In genomic region chrX:115894087-115894486, GRCh38 we compare ENCODE assay signal across 8 cellular contexts.
DNase-seq lines count a peak whose midpoint lies in the region; ATAC-seq and TF ChIP-seq lines count a peak whose summit lies in the region.

No MANE protein-coding gene starts in this region.

- H3K27ac ChIP-seq in breast epithelium (no peak overlapping the region), substantia nigra (ENCODE audit: low read depth, low read length, poor library complexity, severe bottlenecking) (no peak overlapping the region)

- H3K36me3 ChIP-seq in breast epithelium = no peaks in the 10 kb centered on the region

- no peak for TF ChIP-seq POLR2A in breast epithelium (IDR thresholded peaks at IDR 0.05)

- BruUV-seq in MCF 10A (replicated peaks; lab: Mats Ljungman, UMichigan) = no TSS peak

- POLR2A ChIA-PET in MCF 10A (lab: Yijun Ruan, JAX) = no interaction called here

- no peak overlapping the region for H3K27ac Mint-ChIP-seq in MCF 10A (ENCODE audit: low read depth, unreplicated experiment)
- no peak overlapping the region for H3K27ac Mint-ChIP-seq in effector memory CD8-positive, alpha-beta T cell

- H3K36me3 Mint-ChIP-seq in MCF 10A (ENCODE audit: insufficient read depth, unreplicated experiment) = peaks cover 19% of the 10 kb centered on the region
- H3K36me3 Mint-ChIP-seq in effector memory CD8-positive, alpha-beta T cell (ENCODE audit: insufficient read depth) = no peaks in the 10 kb centered on the region

- peaks cover 19% of the 10 kb centered on the region for H3K4me1 Mint-ChIP-seq in MCF 10A (ENCODE audit: insufficient read depth, unreplicated experiment)
- H3K4me1 Mint-ChIP-seq in effector memory CD8-positive, alpha-beta T cell (ENCODE audit: low read depth in 2 of 2) = no peaks in the 10 kb centered on the region

- no peaks in the 10 kb centered on the region for H3K4me1 ChIP-seq in breast epithelium

- ATAC-seq in effector memory CD8-positive, alpha-beta T cell (replicated peaks) = no peak
- no peak for ATAC-seq in HG03108 (IDR thresholded peaks at IDR 0.05; ENCODE audit: unreplicated experiment)

- peaks cover 28% of the 10 kb centered on the region for H3K27me3 Mint-ChIP-seq in MCF 10A (ENCODE audit: insufficient read depth, unreplicated experiment)
- H3K27me3 Mint-ChIP-seq in effector memory CD8-positive, alpha-beta T cell = no peaks in the 10 kb centered on the region

- peaks cover 3 to 48% of the 10 kb centered on the region in 2 donors for H3K9me3 ChIP-seq in breast epithelium

- TF ChIP-seq CTCF in MCF 10A (IDR thresholded peaks at IDR 0.05; ENCODE audit: unreplicated experiment) = peak; percentile 36
- TF ChIP-seq CTCF in breast epithelium (IDR thresholded peaks at IDR 0.05) = peak in 1 of 3 donors; percentile 23
- no peak for TF ChIP-seq CTCF in choroid plexus epithelial cell (conservative IDR thresholded peaks at IDR 0.05; ENCODE audit: low read depth, low read length)

- H3K4me3 Mint-ChIP-seq in MCF 10A (ENCODE audit: unreplicated experiment) = peak overlapping the region; percentile 46
- H3K4me3 Mint-ChIP-seq in effector memory CD8-positive, alpha-beta T cell = no peak overlapping the region

- no peaks in the 10 kb centered on the region for H3K27me3 ChIP-seq in breast epithelium

- DNase-seq in MCF 10A (ENCODE audit: unreplicated experiment) (peak; percentile 43), breast epithelium (ENCODE audit: low spot score in 2 of 2) (no peak), NCI-H187 (lab: John Stamatoyannopoulos, UW) (peak; percentile 35 to 79), choroid plexus epithelial cell (ENCODE audit: low read depth) (peak; percentile 4), substantia nigra (lab: John Stamatoyannopoulos, UW) (peak in 35 of 49 donors; percentile 1 to 63 (median 23))
- DNase-seq in activated CD4-positive, CD25-positive, alpha-beta regulatory T cell treated with anti-CD3 and anti-CD28 coated beads, Interleukin-2, amount 50 U/mL, for 72 hours = no peak
- DNase-seq in effector memory CD8-positive, alpha-beta T cell = no peak

- peaks cover 8% of the 10 kb centered on the region for H3K9me3 Mint-ChIP-seq in MCF 10A (ENCODE audit: unreplicated experiment)
- H3K9me3 Mint-ChIP-seq in effector memory CD8-positive, alpha-beta T cell = peaks cover 6 to 9% of the 10 kb centered on the region in 2 donors

- intact Hi-C loops in MCF 10A (cut with micrococcal nuclease) = no loop called here
- intact Hi-C loops in breast epithelium (cut with DNase I; ENCODE audit: low total_unique reads) = no loop called here

- CTCF ChIA-PET in MCF 10A (lab: Yijun Ruan, JAX) = interaction anchor here (0.6 to 1.0 kb wide), 3 partner anchors 10 to 771 kb away, joined by 3 to 6 read pairs (median 3); no protein-coding TSS in a partner anchor

- H3K4me3 ChIP-seq in breast epithelium (no peak overlapping the region), choroid plexus epithelial cell (ENCODE audit: low read depth, low read length) (no peak overlapping the region)

Comparison
In these comparisons a context has a peak if more than half of its experiments do, and no peak if none do; other contexts are left out.
1. DNase-seq: peak in MCF 10A (single experiment), NCI-H187 (2 of 2), choroid plexus epithelial cell (single experiment) and substantia nigra (35 of 49); none in breast epithelium (0 of 2), activated CD4-positive, CD25-positive, alpha-beta regulatory T cell treated with anti-CD3 and anti-CD28 coated beads, Interleukin-2, amount 50 U/mL, for 72 hours (single experiment) and effector memory CD8-positive, alpha-beta T cell (0 of 3).